Comparison of ENCODE assay signal across 21 cellular contexts in the genomic region with DNA sequence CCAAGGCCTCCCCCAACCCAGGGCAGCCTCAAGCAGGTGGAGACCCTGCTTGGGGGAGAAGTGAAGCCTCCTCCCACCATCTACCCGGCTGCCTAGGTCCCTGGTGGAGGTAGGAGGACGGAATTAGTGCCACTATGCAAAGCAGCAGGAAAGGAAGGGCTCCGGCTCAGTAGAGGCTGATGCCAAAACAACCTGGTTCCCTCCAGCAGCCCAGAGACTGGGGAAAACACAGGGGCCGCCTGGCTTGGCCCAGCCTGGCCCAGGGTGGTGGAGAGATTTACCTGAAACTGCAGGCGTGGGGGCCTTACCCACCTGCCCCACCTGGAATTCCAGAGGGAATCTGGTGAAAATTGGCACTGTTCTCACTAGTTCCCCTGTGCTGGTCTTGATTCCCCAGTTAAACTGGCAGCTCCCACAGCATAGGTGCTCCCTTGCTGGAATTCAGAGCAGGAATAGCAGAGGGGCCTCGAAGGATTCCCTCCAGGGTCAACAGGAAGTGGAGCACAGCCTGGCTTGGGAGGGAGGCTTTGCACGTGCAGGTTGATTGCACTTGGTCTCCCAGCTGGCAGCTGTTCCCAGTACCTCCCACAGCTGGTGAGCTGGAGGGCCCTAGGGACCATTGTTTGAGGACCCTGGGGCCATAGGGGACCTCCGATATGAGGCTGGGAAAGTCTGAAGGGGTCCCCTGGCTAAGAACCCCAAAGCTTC. TPM values are rescaled to one million over a fixed set of nuclear protein-coding genes. Genes with fewer than 3 reads are reported as not detected.
DNase-seq lines count a peak whose midpoint lies in the region; ATAC-seq, FAIRE-seq and TF ChIP-seq lines count a peak whose summit lies in the region.
"Had no signal": no experiment of that assay in that cellular context is flagged by ENCODE, and none has a peak within 500 bp of the region (broad histone marks: within the 10 kb centered on the region; RNA-seq: fewer than 3 reads in every experiment).

No MANE protein-coding gene starts in this region.

- DNase-seq in GM12892 (ENCODE audit: insufficient read length) (no peak), HuH-7 (ENCODE audit: low spot score) (peak; percentile 11), iPS-NIHi11 (ENCODE audit: low spot score) (peak; percentile 12), Calu3 (no peak)
- DNase-seq in effector CD8-positive, alpha-beta T cell (lab: John Stamatoyannopoulos, UW): no peak
- DNase-seq: activated CD4-positive, alpha-beta T cell treated with anti-CD3 and anti-CD28 coated beads for 4 hours; Kasumi-1; midbrain; NCI-H1694 treated with DMSO at 0.1 percent for 48 hours; NCI-H510A; occipital lobe; stimulated activated naive CD8-positive, alpha-beta T cell treated with anti-CD3 and anti-CD28 coated beads, Interleukin-15, Interleukin-2, amounts not matched to agents 100 U/mL and 50 U/mL, for 24 hours; uterus had no signal

- intact Hi-C loops in Calu3 (cut with micrococcal nuclease; ENCODE audit: unreplicated experiment): no loop called here

- no peak for TF ChIP-seq CTCF in Calu3 (IDR thresholded peaks at IDR 0.05; ENCODE audit: unreplicated experiment)

- H3K9me3 Mint-ChIP-seq in Calu3 (ENCODE audit: low read depth, unreplicated experiment): no peaks in the 10 kb centered on the region
- H3K9me3 Mint-ChIP-seq: central memory CD8-positive, alpha-beta T cell had no signal

- no peaks in the 10 kb centered on the region for H3K4me1 Mint-ChIP-seq in Calu3 (ENCODE audit: low read depth, unreplicated experiment)

- H3K27ac Mint-ChIP-seq in Calu3 (ENCODE audit: unreplicated experiment): no peak overlapping the region

- H3K4me3 Mint-ChIP-seq in Calu3 (ENCODE audit: low read depth, unreplicated experiment): no peak overlapping the region
- H3K4me3 Mint-ChIP-seq: central memory CD8-positive, alpha-beta T cell had no signal

- CTCF ChIA-PET in Calu3 (lab: Charles Lee): no interaction called here

- BruUV-seq in Calu3 (replicated peaks; lab: Mats Ljungman, UMichigan): no TSS peak

- no peak for ATAC-seq in HG03460 (IDR thresholded peaks at IDR 0.05; ENCODE audit: unreplicated experiment)
- ATAC-seq: stimulated activated naive CD8-positive, alpha-beta T cell treated with anti-CD3 and anti-CD28 coated beads, Interleukin-15, Interleukin-2, amounts not matched to agents 100 U/mL and 50 U/mL, for 24 hours had no signal

- peak; percentile 23; the same call in 1 of the 2 replicates for TF ChIP-seq POLR2A in GM12892 (IDR thresholded peaks at IDR 0.05; ENCODE audit: low read depth, low read length)

- H3K27me3 Mint-ChIP-seq in Calu3 (ENCODE audit: unreplicated experiment): peaks cover 17% of the 10 kb centered on the region
- H3K27me3 Mint-ChIP-seq: central memory CD8-positive, alpha-beta T cell had no signal

- H3K36me3 Mint-ChIP-seq in Calu3 (ENCODE audit: insufficient read depth, unreplicated experiment): no peaks in the 10 kb centered on the region

- FAIRE-seq in GM12892 (lab: Jason Lieb, UNC): peak; percentile 60
- FAIRE-seq: islet of Langerhans had no signal

RNA-seq across cellular contexts. Expression of a gene that starts 4.5 kb away (rescaled TPM):
- polyA plus RNA-seq in GM12892 (2012; ENCODE audit: missing spikeins): 60.2 TPM
- total RNA-seq in Calu3 (2022): not detected in 2 replicates
- total RNA-seq: Daoy, occipital lobe had no signal

RNA-seq across cellular contexts. Expression of a gene that starts 9.0 kb away (rescaled TPM):
- polyA plus RNA-seq in GM12892 (2012; ENCODE audit: missing spikeins): not detected
- total RNA-seq in Calu3 (2022): not detected in 2 replicates
- total RNA-seq: Daoy; glomerular endothelial cell; occipital lobe; skeletal muscle tissue; T-helper 2 cell treated with Interferon-gamma antibody and Interleukin-4, amounts not matched to agents 100 ng/mL and 5 ng/mL, for 36 hours; uterus had no signal
- polyA plus RNA-seq: BJ had no signal

RNA-seq across cellular contexts. Expression of a gene that starts 16.6 kb away (rescaled TPM):
- polyA plus RNA-seq in GM12892 (2012; ENCODE audit: missing spikeins): not detected
- total RNA-seq in Calu3 (2022): not detected in 2 replicates
- total RNA-seq: Daoy; glomerular endothelial cell; occipital lobe; skeletal muscle tissue; T-helper 2 cell treated with Interferon-gamma antibody and Interleukin-4, amounts not matched to agents 100 ng/mL and 5 ng/mL, for 36 hours; uterus had no signal
- polyA plus RNA-seq: BJ had no signal

RNA-seq across cellular contexts. Expression of a gene that starts 31.2 kb away (rescaled TPM):
- polyA plus RNA-seq in GM12892 (2012; ENCODE audit: missing spikeins): not detected
- total RNA-seq in Calu3 (2022): not detected in 2 replicates
- total RNA-seq: Daoy; glomerular endothelial cell; occipital lobe; skeletal muscle tissue; T-helper 2 cell treated with Interferon-gamma antibody and Interleukin-4, amounts not matched to agents 100 ng/mL and 5 ng/mL, for 36 hours; uterus had no signal
- polyA plus RNA-seq: BJ had no signal

RNA-seq across cellular contexts. Expression of a gene that starts 45.1 kb away (rescaled TPM):
- polyA plus RNA-seq in GM12892 (2012; ENCODE audit: missing spikeins): 0.64 TPM
- total RNA-seq in Calu3 (2022): not detected in 2 replicates
- total RNA-seq: glomerular endothelial cell, occipital lobe had no signal
- polyA plus RNA-seq: BJ had no signal

Comparison
In these comparisons a context has a peak if more than half of its experiments do, and no peak if none do; other contexts are left out.
1. DNase-seq: peak in HuH-7 (single experiment) and iPS-NIHi11 (single experiment); none in GM12892 (single experiment), Calu3 (single experiment) and effector CD8-positive, alpha-beta T cell (single experiment).